ENCODE assay signal across 1 cellular context in the genomic region with DNA sequence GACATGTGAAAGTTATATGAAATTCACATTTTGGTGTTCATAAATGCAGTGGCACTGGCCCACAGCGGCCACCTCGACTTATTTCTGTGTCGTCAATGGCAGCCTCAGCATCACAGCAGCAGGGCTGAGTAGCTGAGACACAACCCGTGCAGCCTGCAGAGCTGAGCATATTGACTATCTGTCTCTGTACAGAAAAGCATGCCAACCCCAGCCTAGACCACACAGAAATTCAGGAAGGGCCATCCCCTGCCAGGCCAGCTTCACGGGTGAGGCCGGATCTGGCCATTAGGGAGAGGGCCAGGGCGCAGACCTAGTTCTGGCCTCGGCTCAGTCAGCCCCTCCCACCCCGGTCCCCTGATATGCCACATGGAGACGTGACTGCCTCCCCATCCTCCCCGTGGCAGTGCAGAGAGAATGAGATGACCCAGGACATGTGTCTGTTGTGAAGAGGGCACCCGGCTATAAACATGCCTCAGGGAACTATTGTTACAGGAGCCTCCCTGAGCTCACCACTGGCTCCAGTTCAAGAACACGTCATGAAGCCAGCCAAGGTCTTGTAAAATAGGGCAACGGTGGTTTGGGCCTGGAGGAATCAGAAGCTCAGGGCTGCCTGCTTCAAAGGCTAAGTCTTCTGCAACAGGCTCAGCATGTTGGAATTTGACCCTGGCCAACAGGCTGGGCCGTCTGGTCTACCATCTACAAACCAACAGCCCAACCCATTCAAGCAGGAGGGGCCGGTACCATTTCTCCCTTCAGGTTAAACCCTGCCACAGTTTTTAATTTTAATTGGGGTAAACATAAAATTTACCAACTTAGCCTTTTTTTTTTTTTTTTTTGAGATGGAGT.
TF ChIP-seq lines count a peak whose summit lies in the region.

No MANE protein-coding gene starts in this region.

TF ChIP-seq in HEK293, 187 proteins besides CTCF, POLR2A, EP300 and RAD21 (continued from another document and continues in another):
- TF ChIP-seq, protein P1, sequence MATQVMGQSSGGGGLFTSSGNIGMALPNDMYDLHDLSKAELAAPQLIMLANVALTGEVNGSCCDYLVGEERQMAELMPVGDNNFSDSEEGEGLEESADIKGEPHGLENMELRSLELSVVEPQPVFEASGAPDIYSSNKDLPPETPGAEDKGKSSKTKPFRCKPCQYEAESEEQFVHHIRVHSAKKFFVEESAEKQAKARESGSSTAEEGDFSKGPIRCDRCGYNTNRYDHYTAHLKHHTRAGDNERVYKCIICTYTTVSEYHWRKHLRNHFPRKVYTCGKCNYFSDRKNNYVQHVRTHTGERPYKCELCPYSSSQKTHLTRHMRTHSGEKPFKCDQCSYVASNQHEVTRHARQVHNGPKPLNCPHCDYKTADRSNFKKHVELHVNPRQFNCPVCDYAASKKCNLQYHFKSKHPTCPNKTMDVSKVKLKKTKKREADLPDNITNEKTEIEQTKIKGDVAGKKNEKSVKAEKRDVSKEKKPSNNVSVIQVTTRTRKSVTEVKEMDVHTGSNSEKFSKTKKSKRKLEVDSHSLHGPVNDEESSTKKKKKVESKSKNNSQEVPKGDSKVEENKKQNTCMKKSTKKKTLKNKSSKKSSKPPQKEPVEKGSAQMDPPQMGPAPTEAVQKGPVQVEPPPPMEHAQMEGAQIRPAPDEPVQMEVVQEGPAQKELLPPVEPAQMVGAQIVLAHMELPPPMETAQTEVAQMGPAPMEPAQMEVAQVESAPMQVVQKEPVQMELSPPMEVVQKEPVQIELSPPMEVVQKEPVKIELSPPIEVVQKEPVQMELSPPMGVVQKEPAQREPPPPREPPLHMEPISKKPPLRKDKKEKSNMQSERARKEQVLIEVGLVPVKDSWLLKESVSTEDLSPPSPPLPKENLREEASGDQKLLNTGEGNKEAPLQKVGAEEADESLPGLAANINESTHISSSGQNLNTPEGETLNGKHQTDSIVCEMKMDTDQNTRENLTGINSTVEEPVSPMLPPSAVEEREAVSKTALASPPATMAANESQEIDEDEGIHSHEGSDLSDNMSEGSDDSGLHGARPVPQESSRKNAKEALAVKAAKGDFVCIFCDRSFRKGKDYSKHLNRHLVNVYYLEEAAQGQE (tag by site-specific recombination; IDR thresholded peaks at IDR 0.05), result no peak
- TF ChIP-seq FEZF1 (tag by site-specific recombination; IDR thresholded peaks at IDR 0.05) (peak; percentile 71), ZNF223 (tag by site-specific recombination; IDR thresholded peaks at IDR 0.05) (peak; percentile 90), GLIS1 (tag by site-specific recombination; IDR thresholded peaks at IDR 0.05) (peak; percentile 66; the same call in 1 of the 2 replicates), ZNF239 (tag by site-specific recombination; IDR thresholded peaks at IDR 0.05) (no peak), WT1 (tag by site-specific recombination; IDR thresholded peaks at IDR 0.05) (peak; percentile 90), ZNF660 (tag by site-specific recombination; IDR thresholded peaks at IDR 0.05) (peak; percentile 86), ZNF274 (IDR thresholded peaks at IDR 0.05; ENCODE audit: low read length) (no peak), ZNF274 (tag by site-specific recombination; IDR thresholded peaks at IDR 0.05; ENCODE audit: borderline replicate concordance) (no peak), ZNF558 (tag by site-specific recombination; IDR thresholded peaks at IDR 0.05) (peak; percentile 81; the same call in 1 of the 2 replicates), OSR2 (tag by site-specific recombination; IDR thresholded peaks at IDR 0.05) (peak; percentile 90), ZNF394 (tag by site-specific recombination; IDR thresholded peaks at IDR 0.05; ENCODE audit: borderline replicate concordance) (peak; percentile 71; the same call in 1 of the 2 replicates), HOXC10 (CRISPR knock-in tag; IDR thresholded peaks at IDR 0.05) (no peak), ZBTB20 (tag by site-specific recombination; IDR thresholded peaks at IDR 0.05) (peak; percentile 37; the same call in 1 of the 2 replicates), ZNF10 (tag by site-specific recombination; IDR thresholded peaks at IDR 0.05) (peak; percentile 95), ZNF843 (tag by site-specific recombination; IDR thresholded peaks at IDR 0.05) (peak; percentile 86), BCL11A (tag by site-specific recombination; IDR thresholded peaks at IDR 0.05; ENCODE audit: low read depth) (peak; percentile 89; the same call in 1 of the 2 replicates), ZFP37 (tag by site-specific recombination; IDR thresholded peaks at IDR 0.05) (peak; percentile 76; the same call in 1 of the 2 replicates), SCRT1 (tag by site-specific recombination; IDR thresholded peaks at IDR 0.05; ENCODE audit: borderline replicate concordance) (peak; percentile 98), ZNF221 (tag by site-specific recombination; IDR thresholded peaks at IDR 0.05; ENCODE audit: borderline replicate concordance) (no peak), ZNF426 (tag by site-specific recombination; IDR thresholded peaks at IDR 0.05) (no peak), KLF1 (tag by site-specific recombination; IDR thresholded peaks at IDR 0.05) (no peak), ZNF423 (tag by site-specific recombination; IDR thresholded peaks at IDR 0.05) (peak; percentile 28; the same call in 1 of the 2 replicates), ZNF501 (tag by site-specific recombination; IDR thresholded peaks at IDR 0.05) (peak; percentile 51; the same call in 1 of the 2 replicates), ZNF23 (tag by site-specific recombination; IDR thresholded peaks at IDR 0.05; ENCODE audit: borderline replicate concordance) (no peak), ZFP69B (tag by site-specific recombination; IDR thresholded peaks at IDR 0.05) (peak; percentile 88)
- TF ChIP-seq, protein P2, sequence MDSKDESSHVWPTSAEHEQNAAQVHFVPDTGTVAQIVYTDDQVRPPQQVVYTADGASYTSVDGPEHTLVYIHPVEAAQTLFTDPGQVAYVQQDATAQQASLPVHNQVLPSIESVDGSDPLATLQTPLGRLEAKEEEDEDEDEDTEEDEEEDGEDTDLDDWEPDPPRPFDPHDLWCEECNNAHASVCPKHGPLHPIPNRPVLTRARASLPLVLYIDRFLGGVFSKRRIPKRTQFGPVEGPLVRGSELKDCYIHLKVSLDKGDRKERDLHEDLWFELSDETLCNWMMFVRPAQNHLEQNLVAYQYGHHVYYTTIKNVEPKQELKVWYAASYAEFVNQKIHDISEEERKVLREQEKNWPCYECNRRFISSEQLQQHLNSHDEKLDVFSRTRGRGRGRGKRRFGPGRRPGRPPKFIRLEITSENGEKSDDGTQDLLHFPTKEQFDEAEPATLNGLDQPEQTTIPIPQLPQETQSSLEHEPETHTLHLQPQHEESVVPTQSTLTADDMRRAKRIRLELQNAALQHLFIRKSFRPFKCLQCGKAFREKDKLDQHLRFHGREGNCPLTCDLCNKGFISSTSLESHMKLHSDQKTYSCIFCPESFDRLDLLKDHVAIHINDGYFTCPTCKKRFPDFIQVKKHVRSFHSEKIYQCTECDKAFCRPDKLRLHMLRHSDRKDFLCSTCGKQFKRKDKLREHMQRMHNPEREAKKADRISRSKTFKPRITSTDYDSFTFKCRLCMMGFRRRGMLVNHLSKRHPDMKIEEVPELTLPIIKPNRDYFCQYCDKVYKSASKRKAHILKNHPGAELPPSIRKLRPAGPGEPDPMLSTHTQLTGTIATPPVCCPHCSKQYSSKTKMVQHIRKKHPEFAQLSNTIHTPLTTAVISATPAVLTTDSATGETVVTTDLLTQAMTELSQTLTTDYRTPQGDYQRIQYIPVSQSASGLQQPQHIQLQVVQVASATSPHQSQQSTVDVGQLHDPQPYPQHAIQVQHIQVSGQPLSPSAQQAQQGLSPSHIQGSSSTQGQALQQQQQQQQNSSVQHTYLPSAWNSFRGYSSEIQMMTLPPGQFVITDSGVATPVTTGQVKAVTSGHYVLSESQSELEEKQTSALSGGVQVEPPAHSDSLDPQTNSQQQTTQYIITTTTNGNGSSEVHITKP (tag by site-specific recombination; IDR thresholded peaks at IDR 0.05), result peak; percentile 91
- TF ChIP-seq, protein P3, sequence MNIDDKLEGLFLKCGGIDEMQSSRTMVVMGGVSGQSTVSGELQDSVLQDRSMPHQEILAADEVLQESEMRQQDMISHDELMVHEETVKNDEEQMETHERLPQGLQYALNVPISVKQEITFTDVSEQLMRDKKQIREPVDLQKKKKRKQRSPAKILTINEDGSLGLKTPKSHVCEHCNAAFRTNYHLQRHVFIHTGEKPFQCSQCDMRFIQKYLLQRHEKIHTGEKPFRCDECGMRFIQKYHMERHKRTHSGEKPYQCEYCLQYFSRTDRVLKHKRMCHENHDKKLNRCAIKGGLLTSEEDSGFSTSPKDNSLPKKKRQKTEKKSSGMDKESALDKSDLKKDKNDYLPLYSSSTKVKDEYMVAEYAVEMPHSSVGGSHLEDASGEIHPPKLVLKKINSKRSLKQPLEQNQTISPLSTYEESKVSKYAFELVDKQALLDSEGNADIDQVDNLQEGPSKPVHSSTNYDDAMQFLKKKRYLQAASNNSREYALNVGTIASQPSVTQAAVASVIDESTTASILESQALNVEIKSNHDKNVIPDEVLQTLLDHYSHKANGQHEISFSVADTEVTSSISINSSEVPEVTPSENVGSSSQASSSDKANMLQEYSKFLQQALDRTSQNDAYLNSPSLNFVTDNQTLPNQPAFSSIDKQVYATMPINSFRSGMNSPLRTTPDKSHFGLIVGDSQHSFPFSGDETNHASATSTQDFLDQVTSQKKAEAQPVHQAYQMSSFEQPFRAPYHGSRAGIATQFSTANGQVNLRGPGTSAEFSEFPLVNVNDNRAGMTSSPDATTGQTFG (tag by site-specific recombination; IDR thresholded peaks at IDR 0.05; ENCODE audit: borderline replicate concordance), result no peak
- TF ChIP-seq, protein P4, sequence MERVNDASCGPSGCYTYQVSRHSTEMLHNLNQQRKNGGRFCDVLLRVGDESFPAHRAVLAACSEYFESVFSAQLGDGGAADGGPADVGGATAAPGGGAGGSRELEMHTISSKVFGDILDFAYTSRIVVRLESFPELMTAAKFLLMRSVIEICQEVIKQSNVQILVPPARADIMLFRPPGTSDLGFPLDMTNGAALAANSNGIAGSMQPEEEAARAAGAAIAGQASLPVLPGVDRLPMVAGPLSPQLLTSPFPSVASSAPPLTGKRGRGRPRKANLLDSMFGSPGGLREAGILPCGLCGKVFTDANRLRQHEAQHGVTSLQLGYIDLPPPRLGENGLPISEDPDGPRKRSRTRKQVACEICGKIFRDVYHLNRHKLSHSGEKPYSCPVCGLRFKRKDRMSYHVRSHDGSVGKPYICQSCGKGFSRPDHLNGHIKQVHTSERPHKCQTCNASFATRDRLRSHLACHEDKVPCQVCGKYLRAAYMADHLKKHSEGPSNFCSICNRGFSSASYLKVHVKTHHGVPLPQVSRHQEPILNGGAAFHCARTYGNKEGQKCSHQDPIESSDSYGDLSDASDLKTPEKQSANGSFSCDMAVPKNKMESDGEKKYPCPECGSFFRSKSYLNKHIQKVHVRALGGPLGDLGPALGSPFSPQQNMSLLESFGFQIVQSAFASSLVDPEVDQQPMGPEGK (tag by site-specific recombination; IDR thresholded peaks at IDR 0.05), result peak; percentile 81
- TF ChIP-seq, protein P5, sequence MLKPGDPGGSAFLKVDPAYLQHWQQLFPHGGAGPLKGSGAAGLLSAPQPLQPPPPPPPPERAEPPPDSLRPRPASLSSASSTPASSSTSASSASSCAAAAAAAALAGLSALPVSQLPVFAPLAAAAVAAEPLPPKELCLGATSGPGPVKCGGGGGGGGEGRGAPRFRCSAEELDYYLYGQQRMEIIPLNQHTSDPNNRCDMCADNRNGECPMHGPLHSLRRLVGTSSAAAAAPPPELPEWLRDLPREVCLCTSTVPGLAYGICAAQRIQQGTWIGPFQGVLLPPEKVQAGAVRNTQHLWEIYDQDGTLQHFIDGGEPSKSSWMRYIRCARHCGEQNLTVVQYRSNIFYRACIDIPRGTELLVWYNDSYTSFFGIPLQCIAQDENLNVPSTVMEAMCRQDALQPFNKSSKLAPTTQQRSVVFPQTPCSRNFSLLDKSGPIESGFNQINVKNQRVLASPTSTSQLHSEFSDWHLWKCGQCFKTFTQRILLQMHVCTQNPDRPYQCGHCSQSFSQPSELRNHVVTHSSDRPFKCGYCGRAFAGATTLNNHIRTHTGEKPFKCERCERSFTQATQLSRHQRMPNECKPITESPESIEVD (tag by site-specific recombination; IDR thresholded peaks at IDR 0.05), result no peak; the same call in 1 of the 2 replicates
- TF ChIP-seq, protein P6, sequence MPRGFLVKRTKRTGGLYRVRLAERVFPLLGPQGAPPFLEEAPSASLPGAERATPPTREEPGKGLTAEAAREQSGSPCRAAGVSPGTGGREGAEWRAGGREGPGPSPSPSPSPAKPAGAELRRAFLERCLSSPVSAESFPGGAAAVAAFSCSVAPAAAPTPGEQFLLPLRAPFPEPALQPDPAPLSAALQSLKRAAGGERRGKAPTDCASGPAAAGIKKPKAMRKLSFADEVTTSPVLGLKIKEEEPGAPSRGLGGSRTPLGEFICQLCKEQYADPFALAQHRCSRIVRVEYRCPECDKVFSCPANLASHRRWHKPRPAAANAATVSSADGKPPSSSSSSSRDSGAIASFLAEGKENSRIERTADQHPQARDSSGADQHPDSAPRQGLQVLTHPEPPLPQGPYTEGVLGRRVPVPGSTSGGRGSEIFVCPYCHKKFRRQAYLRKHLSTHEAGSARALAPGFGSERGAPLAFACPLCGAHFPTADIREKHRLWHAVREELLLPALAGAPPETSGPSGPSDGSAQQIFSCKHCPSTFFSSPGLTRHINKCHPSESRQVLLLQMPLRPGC (tag by site-specific recombination; IDR thresholded peaks at IDR 0.05), result peak; percentile 88
- TF ChIP-seq, protein P7, sequence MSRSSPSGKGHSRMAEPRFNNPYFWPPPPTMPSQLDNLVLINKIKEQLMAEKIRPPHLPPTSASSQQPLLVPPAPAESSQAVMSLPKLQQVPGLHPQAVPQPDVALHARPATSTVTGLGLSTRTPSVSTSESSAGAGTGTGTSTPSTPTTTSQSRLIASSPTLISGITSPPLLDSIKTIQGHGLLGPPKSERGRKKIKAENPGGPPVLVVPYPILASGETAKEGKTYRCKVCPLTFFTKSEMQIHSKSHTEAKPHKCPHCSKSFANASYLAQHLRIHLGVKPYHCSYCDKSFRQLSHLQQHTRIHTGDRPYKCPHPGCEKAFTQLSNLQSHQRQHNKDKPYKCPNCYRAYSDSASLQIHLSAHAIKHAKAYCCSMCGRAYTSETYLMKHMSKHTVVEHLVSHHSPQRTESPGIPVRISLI (tag by site-specific recombination; IDR thresholded peaks at IDR 0.05), result peak; percentile 54; the same call in 1 of the 2 replicates
- TF ChIP-seq, protein P8, sequence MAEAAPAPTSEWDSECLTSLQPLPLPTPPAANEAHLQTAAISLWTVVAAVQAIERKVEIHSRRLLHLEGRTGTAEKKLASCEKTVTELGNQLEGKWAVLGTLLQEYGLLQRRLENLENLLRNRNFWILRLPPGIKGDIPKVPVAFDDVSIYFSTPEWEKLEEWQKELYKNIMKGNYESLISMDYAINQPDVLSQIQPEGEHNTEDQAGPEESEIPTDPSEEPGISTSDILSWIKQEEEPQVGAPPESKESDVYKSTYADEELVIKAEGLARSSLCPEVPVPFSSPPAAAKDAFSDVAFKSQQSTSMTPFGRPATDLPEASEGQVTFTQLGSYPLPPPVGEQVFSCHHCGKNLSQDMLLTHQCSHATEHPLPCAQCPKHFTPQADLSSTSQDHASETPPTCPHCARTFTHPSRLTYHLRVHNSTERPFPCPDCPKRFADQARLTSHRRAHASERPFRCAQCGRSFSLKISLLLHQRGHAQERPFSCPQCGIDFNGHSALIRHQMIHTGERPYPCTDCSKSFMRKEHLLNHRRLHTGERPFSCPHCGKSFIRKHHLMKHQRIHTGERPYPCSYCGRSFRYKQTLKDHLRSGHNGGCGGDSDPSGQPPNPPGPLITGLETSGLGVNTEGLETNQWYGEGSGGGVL (tag by site-specific recombination; IDR thresholded peaks at IDR 0.05), result peak; percentile 50
